In genomic region chr17:72497915-72498314, GRCh38 we compare ENCODE assay signal across 20 cellular contexts.
DNase-seq lines count a peak whose midpoint lies in the region; ATAC-seq, FAIRE-seq and TF ChIP-seq lines count a peak whose summit lies in the region.
"Had no signal": no experiment of that assay in that cellular context is flagged by ENCODE, and none has a peak within 500 bp of the region (broad histone marks: within the 10 kb centered on the region; RNA-seq: fewer than 3 reads in every experiment).

No MANE protein-coding gene starts in this region.

- TF ChIP-seq POLR2A in HepG2 (IDR thresholded peaks at IDR 0.05; ENCODE audit: insufficient read depth in 1 of 2, low read depth in 2 of 2, low read length in 2 of 2) (no peak), right lobe of liver (IDR thresholded peaks at IDR 0.05) (no peak)

- no peak for ATAC-seq in HepG2
- ATAC-seq in right lobe of liver = no peak
- no peak for ATAC-seq in GM21381 (IDR thresholded peaks at IDR 0.05; ENCODE audit: unreplicated experiment)
- ATAC-seq: A549; CD8-positive, alpha-beta T cell had no signal

- WGBS in HepG2 (ENCODE audit: low lambda C conversion rate) = 92% methylated on average over 3 of the region's 3 CpGs
- 85% methylated on average over 2 of the region's 3 CpGs for WGBS in right lobe of liver (ENCODE audit: insufficient coverage, low coverage, low lambda C conversion rate, missing lambda C conversion rate)

- peaks cover 85% of the 10 kb centered on the region for H3K79me2 ChIP-seq in HepG2 (ENCODE audit: insufficient read depth, low read length)

- peaks cover 6% of the 10 kb centered on the region; the same call in 1 of the 2 replicates for H4K20me1 ChIP-seq in HepG2 (ENCODE audit: insufficient read depth, low read length)
- H4K20me1 ChIP-seq: BLaER1 treated with 17β-estradiol and CSF1 and Interleukin-3, amounts not matched to agents 10 nM and 100 nM had no signal

- H3K4me2 ChIP-seq in HepG2 (ENCODE audit: low read depth, low read length) = no peak overlapping the region
- H3K4me2 ChIP-seq: A549; BLaER1 treated with 17β-estradiol and CSF1 and Interleukin-3, amounts not matched to agents 10 nM and 100 nM had no signal

- no peaks in the 10 kb centered on the region for H3K9me3 ChIP-seq in HepG2 (ENCODE audit: low read length)
- H3K9me3 ChIP-seq in right lobe of liver = no peaks in the 10 kb centered on the region
- H3K9me3 ChIP-seq: A549, Caco-2 had no signal

- intact Hi-C loops in HepG2 (cut with micrococcal nuclease; ENCODE audit: unreplicated experiment) = no loop called here
- intact Hi-C loops in right lobe of liver (cut with DNase I) = no loop called here

- POLR2A ChIA-PET in HepG2 (lab: Yijun Ruan, JAX) = no interaction called here

- TF ChIP-seq EP300 in HepG2 (IDR thresholded peaks at IDR 0.05; ENCODE audit: low read depth in 2 of 2, low read length in 2 of 2) (no peak), HepG2 (CRISPR knock-in tag; IDR thresholded peaks at IDR 0.05; ENCODE audit: borderline replicate concordance) (no peak)

- TF ChIP-seq CTCF in HepG2 (CRISPR knock-in tag; IDR thresholded peaks at IDR 0.05) (no peak), right lobe of liver (IDR thresholded peaks at IDR 0.05) (no peak), VCaP (conservative IDR thresholded peaks at IDR 0.05) (no peak)

- in situ Hi-C loops in HepG2 (cut with HindIII; ENCODE audit: extremely low pct_ligation_motif_present, low pct_unique_long_range_greater_than_20kb) = no loop called here

- peaks cover 0 to 1% of the 10 kb centered on the region in 2 experiments; a peak in 2 of 5 replicates for H3K36me3 ChIP-seq in HepG2 (replicated peaks in 1 of 2; ENCODE audit: control insufficient read depth in 1 of 2, insufficient read depth in 2 of 2, low read length in 2 of 2)
- H3K36me3 ChIP-seq in right lobe of liver = no peaks in the 10 kb centered on the region
- H3K36me3 ChIP-seq: BLaER1 treated with 17β-estradiol and CSF1 and Interleukin-3, amounts not matched to agents 10 nM and 100 nM had no signal

- BruUV-seq in HepG2 (replicated peaks; lab: Mats Ljungman, UMichigan) = no TSS peak

- CTCF ChIA-PET in HepG2 (lab: Yijun Ruan, JAX; ENCODE audit: low intra/inter-chr PET ratio, low total read pairs) = no interaction called here

- no peak for DNase-seq in HepG2 (ENCODE audit: low spot score)
- no peak for DNase-seq in right lobe of liver
- no peak for DNase-seq in urothelium cell line (ENCODE audit: low spot score)
- no peak for DNase-seq in NCI-H187 treated with DMSO at 0.1 percent for 48 hours (lab: John Stamatoyannopoulos, UW)
- DNase-seq: AML-193; Caco-2; Calu3; CD4-positive, alpha-beta T cell; CD8-positive, alpha-beta T cell; GF-D8 had no signal

- H3K9ac ChIP-seq in HepG2 (ENCODE audit: insufficient read depth, low read depth, low read length) = no peak overlapping the region
- H3K9ac ChIP-seq: BLaER1 treated with 17β-estradiol and CSF1 and Interleukin-3, amounts not matched to agents 10 nM and 100 nM had no signal

- FAIRE-seq in HepG2 (lab: Jason Lieb, UNC) = no peak
- FAIRE-seq in urothelium cell line (lab: Jason Lieb, UNC) = peak; percentile 37
- FAIRE-seq: A549, D721Med, G401.6, GM12891, GM19239 had no signal

- no peak for TF ChIP-seq RAD21 in HepG2 (CRISPR knock-in tag; IDR thresholded peaks at IDR 0.05)

- H3K27ac ChIP-seq in HepG2 (ENCODE audit: extremely low read length, insufficient read depth, low read length) (no peak overlapping the region), right lobe of liver (no peak overlapping the region), VCaP (peak overlapping the region; percentile 52)
- H3K27ac ChIP-seq: 22Rv1; A549; BLaER1 treated with 17β-estradiol and CSF1 and Interleukin-3, amounts not matched to agents 10 nM and 100 nM; C4-2B had no signal

- H2AFZ ChIP-seq in HepG2 (ENCODE audit: low read length) = no peak overlapping the region

- H3K27me3 ChIP-seq in HepG2 (ENCODE audit: control insufficient read depth in 1 of 2, insufficient read depth in 2 of 2, low read length in 2 of 2) (no peaks in the 10 kb centered on the region), right lobe of liver (peaks cover 0 to 2% of the 10 kb centered on the region in 2 donors)
- H3K27me3 ChIP-seq: BLaER1 treated with 17β-estradiol and CSF1 and Interleukin-3, amounts not matched to agents 10 nM and 100 nM had no signal

- H3K4me3 ChIP-seq in HepG2 (replicated peaks in 1 of 3; ENCODE audit: insufficient read depth in 1 of 3, low read depth in 2 of 3, low read length in 3 of 3) (no peak overlapping the region), right lobe of liver (no peak overlapping the region)
- H3K4me3 ChIP-seq: A549; BLaER1 treated with 17β-estradiol and CSF1 and Interleukin-3, amounts not matched to agents 10 nM and 100 nM had no signal

- H3K4me1 ChIP-seq in HepG2 (ENCODE audit: insufficient read depth, low read length) = peaks cover 61% of the 10 kb centered on the region
- peaks cover 0 to 19% (median 0%) of the 10 kb centered on the region in 4 donors for H3K4me1 ChIP-seq in right lobe of liver

TF ChIP-seq in HepG2, 621 proteins besides CTCF, POLR2A, EP300 and RAD21:
- no peak for TF ChIP-seq MEIS2 (CRISPR knock-in tag; IDR thresholded peaks at IDR 0.05)
- peak; percentile 78; the same call in 1 of the 2 replicates for TF ChIP-seq RBAK (CRISPR knock-in tag; IDR thresholded peaks at IDR 0.05)
- no peak for TF ChIP-seq ZNF17 (CRISPR knock-in tag; IDR thresholded peaks at IDR 0.05)
- TF ChIP-seq ZNF331 (CRISPR knock-in tag; IDR thresholded peaks at IDR 0.05) = peak; percentile 69; the same call in 1 of the 2 replicates
